Comparison of ENCODE assay signal across 8 cellular contexts in genomic region chr17:38509772-38510423, GRCh38.
DNase-seq lines count a peak whose midpoint lies in the region; ATAC-seq, FAIRE-seq and TF ChIP-seq lines count a peak whose summit lies in the region.

No MANE protein-coding gene starts in this region.

- CTCF ChIA-PET in CD4-positive, alpha-beta memory T cell (lab: Charles Lee; ENCODE audit: partially characterized antibody): interaction anchor here (1.5 kb wide), 1 partner anchor 68 kb away, joined by 4 read pairs; no protein-coding TSS in a partner anchor

- no peak for DNase-seq in CD4-positive, alpha-beta memory T cell
- DNase-seq in SW480 (ENCODE audit: low spot score) (peak; percentile 42), frontal cortex (ENCODE audit: low spot score in 2 of 2) (peak; percentile 50), neural progenitor cell (ENCODE audit: low spot score) (no peak), NCI-H524 treated with DMSO at 0.1 percent for 48 hours (lab: John Stamatoyannopoulos, UW) (no peak), NCI-H82 treated with DMSO at 0.1 percent for 48 hours (lab: John Stamatoyannopoulos, UW; ENCODE audit: unreplicated experiment) (no peak)

- H3K4me1 Mint-ChIP-seq in CD4-positive, alpha-beta memory T cell: peaks cover 3 to 21% (median 9%) of the 10 kb centered on the region in 4 donors
- peaks cover 34% of the 10 kb centered on the region for H3K4me1 Mint-ChIP-seq in neural progenitor cell

- H3K36me3 ChIP-seq in CD4-positive, alpha-beta memory T cell (ENCODE audit: insufficient read depth, low read length): no peaks in the 10 kb centered on the region
- no peaks in the 10 kb centered on the region for H3K36me3 ChIP-seq in neural progenitor cell

- no peak overlapping the region for H3K9ac ChIP-seq in neural progenitor cell

- peaks cover 11% of the 10 kb centered on the region for H3K27me3 ChIP-seq in CD4-positive, alpha-beta memory T cell (ENCODE audit: insufficient read depth, low read length)
- H3K27me3 ChIP-seq in neural progenitor cell: peaks cover 37% of the 10 kb centered on the region

- peak overlapping the region; percentile 75 for H3K4me2 ChIP-seq in neural progenitor cell

- H3K27ac ChIP-seq in CD4-positive, alpha-beta memory T cell (ENCODE audit: low read depth, low read length): no peak overlapping the region
- no peak overlapping the region for H3K27ac ChIP-seq in neural progenitor cell

- no peaks in the 10 kb centered on the region for H3K79me2 ChIP-seq in neural progenitor cell (ENCODE audit: low read depth)

- no peak for TF ChIP-seq CTCF in neural progenitor cell (IDR thresholded peaks at IDR 0.05)

- peak overlapping the region; percentile 85 for H2AFZ ChIP-seq in neural progenitor cell (replicated peaks)

- POLR2A ChIA-PET in CD4-positive, alpha-beta memory T cell (lab: Charles Lee; ENCODE audit: partially characterized antibody): no interaction called here

- H3K4me3 Mint-ChIP-seq in CD4-positive, alpha-beta memory T cell: peak overlapping the region; percentile 81 to 93 (median 84)
- peak overlapping the region; percentile 89 for H3K4me3 Mint-ChIP-seq in neural progenitor cell

- peak overlapping the region in 1 of 2 donors; percentile 23 for H3K4me3 ChIP-seq in CD4-positive, alpha-beta memory T cell (ENCODE audit: low read length in 2 of 2)
- H3K4me3 ChIP-seq in neural progenitor cell: peak overlapping the region; percentile 36

- peaks cover 25 to 45% of the 10 kb centered on the region in 2 donors for H3K27me3 Mint-ChIP-seq in CD4-positive, alpha-beta memory T cell
- H3K27me3 Mint-ChIP-seq in neural progenitor cell (ENCODE audit: insufficient read depth, low read depth): peaks cover 36% of the 10 kb centered on the region

- H3K9me3 ChIP-seq in CD4-positive, alpha-beta memory T cell (ENCODE audit: control insufficient read depth in 1 of 2, low read length in 2 of 2): no peaks in the 10 kb centered on the region
- H3K9me3 ChIP-seq in neural progenitor cell (ENCODE audit: low read depth): no peaks in the 10 kb centered on the region

- H3K27ac Mint-ChIP-seq in CD4-positive, alpha-beta memory T cell: peak overlapping the region in 1 of 7 donors; percentile 47
- H3K27ac Mint-ChIP-seq in neural progenitor cell: peak overlapping the region; percentile 92

- H3K9me3 Mint-ChIP-seq in CD4-positive, alpha-beta memory T cell: no peaks in the 10 kb centered on the region
- H3K9me3 Mint-ChIP-seq in neural progenitor cell: no peaks in the 10 kb centered on the region

- peaks cover 29% of the 10 kb centered on the region for H3F3A ChIP-seq in neural progenitor cell (ENCODE audit: low read depth)

- intact Hi-C loops in CD4-positive, alpha-beta memory T cell (cut with micrococcal nuclease): no loop called here

- no peak for FAIRE-seq in frontal cortex (lab: Jason Lieb, UNC)

- no peaks in the 10 kb centered on the region for H3K36me3 Mint-ChIP-seq in CD4-positive, alpha-beta memory T cell
- H3K36me3 Mint-ChIP-seq in neural progenitor cell: no peaks in the 10 kb centered on the region

- H4K20me1 ChIP-seq in neural progenitor cell (ENCODE audit: low read depth): no peaks in the 10 kb centered on the region

- ATAC-seq in HG03342 (IDR thresholded peaks at IDR 0.05; ENCODE audit: unreplicated experiment) (no peak), HG03354 (IDR thresholded peaks at IDR 0.05; ENCODE audit: poor library complexity, severe bottlenecking, unreplicated experiment) (no peak)

- peaks cover 7% of the 10 kb centered on the region for H3K4me1 ChIP-seq in CD4-positive, alpha-beta memory T cell (ENCODE audit: insufficient read depth, low read length)
- H3K4me1 ChIP-seq in neural progenitor cell: peaks cover 14% of the 10 kb centered on the region

Comparison
In these comparisons a context has a peak if more than half of its experiments do, and no peak if none do; other contexts are left out.
1. DNase-seq: peak in SW480 (single experiment) and frontal cortex (2 of 2); none in CD4-positive, alpha-beta memory T cell (0 of 5), neural progenitor cell (single experiment), NCI-H524 treated with DMSO at 0.1 percent for 48 hours (single experiment) and NCI-H82 treated with DMSO at 0.1 percent for 48 hours (single experiment).